In genomic region chr11:86219291-86220193, GRCh38 we compare ENCODE assay signal across 10 cellular contexts. TPM values are rescaled to one million over a fixed set of nuclear protein-coding genes. Genes with fewer than 3 reads are reported as not detected.
DNase-seq lines count a peak whose midpoint lies in the region; ATAC-seq, FAIRE-seq and TF ChIP-seq lines count a peak whose summit lies in the region.
"Had no signal": no experiment of that assay in that cellular context is flagged by ENCODE, and none has a peak within 500 bp of the region (broad histone marks: within the 10 kb centered on the region; RNA-seq: fewer than 3 reads in every experiment).

No MANE protein-coding gene starts in this region.

- peak overlapping the region; percentile 81 for H3K27ac Mint-ChIP-seq in activated T-helper 1 cell treated with anti-CD3 and anti-CD28 coated beads, Interleukin-12 subunit alpha, Interleukin-12 subunit beta, Interleukin-2, Interleukin-4 antibody, amounts not matched to agents 30 ng/mL and 10 ng/mL and 1 ng/mL, durations not matched to agents 14 hours and 24 hours and 36 hours
- no peak overlapping the region for H3K27ac Mint-ChIP-seq in endothelial cell (ENCODE audit: unreplicated experiment)

- WGBS in thyroid gland, 2 donors = 91 to 95% methylated on average over 7 of the region's 7 CpGs

- H3K9me3 ChIP-seq in left ventricle myocardium inferior (replicated peaks) (no peaks in the 10 kb centered on the region), thyroid gland (no peaks in the 10 kb centered on the region)

- no peak for DNase-seq in activated T-helper 1 cell treated with anti-CD3 and anti-CD28 coated beads, Interleukin-12 subunit alpha, Interleukin-12 subunit beta, Interleukin-2, Interleukin-4 antibody, amounts not matched to agents 30 ng/mL and 10 ng/mL and 1 ng/mL, durations not matched to agents 14 hours and 24 hours and 36 hours (ENCODE audit: low spot score)
- no peak for DNase-seq in urothelium cell line (ENCODE audit: low spot score)
- DNase-seq in left ventricle myocardium inferior = no peak
- DNase-seq in thyroid gland = no peak
- no peak for DNase-seq in endothelial cell (ENCODE audit: low spot score)
- DNase-seq: left cardiac atrium, trophoblast cell had no signal

- no peak overlapping the region for H3K4me3 Mint-ChIP-seq in activated T-helper 1 cell treated with anti-CD3 and anti-CD28 coated beads, Interleukin-12 subunit alpha, Interleukin-12 subunit beta, Interleukin-2, Interleukin-4 antibody, amounts not matched to agents 30 ng/mL and 10 ng/mL and 1 ng/mL, durations not matched to agents 14 hours and 24 hours and 36 hours
- no peak overlapping the region for H3K4me3 Mint-ChIP-seq in endothelial cell (ENCODE audit: unreplicated experiment)

- TF ChIP-seq POLR2A in GM18505 (IDR thresholded peaks at IDR 0.05; ENCODE audit: borderline replicate concordance, extremely low read depth, insufficient read depth, insufficient read length) (no peak), thyroid gland (IDR thresholded peaks at IDR 0.05) (no peak)

- peaks cover 70% of the 10 kb centered on the region for H3K4me1 Mint-ChIP-seq in activated T-helper 1 cell treated with anti-CD3 and anti-CD28 coated beads, Interleukin-12 subunit alpha, Interleukin-12 subunit beta, Interleukin-2, Interleukin-4 antibody, amounts not matched to agents 30 ng/mL and 10 ng/mL and 1 ng/mL, durations not matched to agents 14 hours and 24 hours and 36 hours (ENCODE audit: low read depth)
- H3K4me1 Mint-ChIP-seq in endothelial cell (ENCODE audit: unreplicated experiment) = no peaks in the 10 kb centered on the region

- intact Hi-C loops in activated T-helper 1 cell treated with anti-CD3 and anti-CD28 coated beads, Interleukin-12 subunit alpha, Interleukin-12 subunit beta, Interleukin-2, Interleukin-4 antibody, amounts not matched to agents 30 ng/mL and 10 ng/mL and 1 ng/mL, durations not matched to agents 14 hours and 24 hours and 36 hours (cut with micrococcal nuclease) = loop anchor here (1.0 to 10.0 kb wide), 5 partner anchors 9 to 625 kb away; no protein-coding TSS in a partner anchor
- intact Hi-C loops in left ventricle myocardium inferior (cut with micrococcal nuclease) (loop anchor here (5.0 to 10.0 kb wide), 2 partner anchors 277 to 355 kb away; no protein-coding TSS in a partner anchor), thyroid gland (cut with DNase I) (loop anchor here (5.0 to 10.0 kb wide), 2 partner anchors 277 to 365 kb away; partner anchors contain the start of gene CCDC83)

- ATAC-seq in GM18505 (IDR thresholded peaks at IDR 0.05; ENCODE audit: unreplicated experiment) (peak; percentile 77), GM19463 (IDR thresholded peaks at IDR 0.05; ENCODE audit: unreplicated experiment) (peak; percentile 67), HG03064 (IDR thresholded peaks at IDR 0.05; ENCODE audit: low read depth, unreplicated experiment) (peak; percentile 71)

- TF ChIP-seq CTCF in left ventricle myocardium inferior (IDR thresholded peaks at IDR 0.05; ENCODE audit: borderline replicate concordance) = no peak
- TF ChIP-seq CTCF in thyroid gland (IDR thresholded peaks at IDR 0.05) = no peak
- no peak for TF ChIP-seq CTCF in endothelial cell (IDR thresholded peaks at IDR 0.05; ENCODE audit: unreplicated experiment)

- H3K27me3 ChIP-seq in left ventricle myocardium inferior (ENCODE audit: low read depth) = no peaks in the 10 kb centered on the region
- H3K27me3 ChIP-seq in thyroid gland = no peaks in the 10 kb centered on the region

- H3K36me3 Mint-ChIP-seq in activated T-helper 1 cell treated with anti-CD3 and anti-CD28 coated beads, Interleukin-12 subunit alpha, Interleukin-12 subunit beta, Interleukin-2, Interleukin-4 antibody, amounts not matched to agents 30 ng/mL and 10 ng/mL and 1 ng/mL, durations not matched to agents 14 hours and 24 hours and 36 hours (ENCODE audit: low read depth) = peaks cover 15% of the 10 kb centered on the region
- no peaks in the 10 kb centered on the region for H3K36me3 Mint-ChIP-seq in endothelial cell (ENCODE audit: low read depth, unreplicated experiment)

- no peak overlapping the region for H3K27ac ChIP-seq in left ventricle myocardium inferior (replicated peaks)
- H3K27ac ChIP-seq in thyroid gland = no peak overlapping the region

- H3K27me3 Mint-ChIP-seq in activated T-helper 1 cell treated with anti-CD3 and anti-CD28 coated beads, Interleukin-12 subunit alpha, Interleukin-12 subunit beta, Interleukin-2, Interleukin-4 antibody, amounts not matched to agents 30 ng/mL and 10 ng/mL and 1 ng/mL, durations not matched to agents 14 hours and 24 hours and 36 hours (ENCODE audit: insufficient read depth) = no peaks in the 10 kb centered on the region
- no peaks in the 10 kb centered on the region for H3K27me3 Mint-ChIP-seq in endothelial cell (ENCODE audit: unreplicated experiment)

- peaks cover 9% of the 10 kb centered on the region for H3K4me1 ChIP-seq in left ventricle myocardium inferior
- no peaks in the 10 kb centered on the region for H3K4me1 ChIP-seq in thyroid gland

- H3K36me3 ChIP-seq in left ventricle myocardium inferior = no peaks in the 10 kb centered on the region
- no peaks in the 10 kb centered on the region for H3K36me3 ChIP-seq in thyroid gland

- H3K9me3 Mint-ChIP-seq in activated T-helper 1 cell treated with anti-CD3 and anti-CD28 coated beads, Interleukin-12 subunit alpha, Interleukin-12 subunit beta, Interleukin-2, Interleukin-4 antibody, amounts not matched to agents 30 ng/mL and 10 ng/mL and 1 ng/mL, durations not matched to agents 14 hours and 24 hours and 36 hours = peaks cover 21% of the 10 kb centered on the region
- H3K9me3 Mint-ChIP-seq in endothelial cell (ENCODE audit: unreplicated experiment) = no peaks in the 10 kb centered on the region

- H3K4me3 ChIP-seq in left ventricle myocardium inferior = no peak overlapping the region
- no peak overlapping the region for H3K4me3 ChIP-seq in thyroid gland (replicated peaks in 1 of 3)

- no peak for FAIRE-seq in urothelium cell line (lab: Jason Lieb, UNC)

RNA-seq across cellular contexts. Expression of gene EED, which starts 25.0 kb away (rescaled TPM):
- total RNA-seq in activated T-helper 1 cell treated with anti-CD3 and anti-CD28 coated beads, Interleukin-12 subunit alpha, Interleukin-12 subunit beta, Interleukin-2, Interleukin-4 antibody, amounts not matched to agents 30 ng/mL and 10 ng/mL and 1 ng/mL, durations not matched to agents 14 hours and 24 hours and 36 hours = 279 and 294 TPM in 2 replicates
- total RNA-seq in left ventricle myocardium inferior (13.1 TPM), thyroid gland (10 to 100 TPM; 25.5 to 46.0 (median 33.0) TPM), endothelial cell (ENCODE audit: unreplicated experiment) (18.5 TPM)
